Comparison of ENCODE assay signal across 8 cellular contexts in genomic region chr10:80945267-80945880, GRCh38.
DNase-seq lines count a peak whose midpoint lies in the region; ATAC-seq, FAIRE-seq and TF ChIP-seq lines count a peak whose summit lies in the region.

No MANE protein-coding gene starts in this region.

- H3K9me3 Mint-ChIP-seq in astrocyte (ENCODE audit: unreplicated experiment), result no peaks in the 10 kb centered on the region

- no peak overlapping the region for H2BK5ac ChIP-seq in mesenchymal stem cell (ENCODE audit: low read depth, low read length, poor library complexity, severe bottlenecking)

- H2BK15ac ChIP-seq in mesenchymal stem cell (ENCODE audit: low read depth, poor library complexity, severe bottlenecking), result no peak overlapping the region

- H2AK5ac ChIP-seq in mesenchymal stem cell (ENCODE audit: low read length, severe bottlenecking), result no peak overlapping the region

- DNase-seq in astrocyte (ENCODE audit: low read depth) (no peak), mesenchymal stem cell (peak; percentile 27), posterior cingulate gyrus (no peak), HAP-1 (ENCODE audit: low spot score in 2 of 2) (no peak)
- no peak for DNase-seq in activated CD4-positive, alpha-beta T cell treated with anti-CD3 and anti-CD28 coated beads, Interleukin-2, amount 50 U/mL, for 48 hours

- no peaks in the 10 kb centered on the region for H3K36me3 ChIP-seq in astrocyte (ENCODE audit: insufficient read depth, low read length)
- H3K36me3 ChIP-seq in mesenchymal stem cell (ENCODE audit: control insufficient read depth in 1 of 2, insufficient read depth in 2 of 2, low read depth in 1 of 2, low read length in 2 of 2), result no peaks in the 10 kb centered on the region
- H3K36me3 ChIP-seq in HAP-1 (replicated peaks), result no peaks in the 10 kb centered on the region

- WGBS in mesenchymal stem cell, result 60% methylated on average over 1 of the region's 1 CpG

- no peaks in the 10 kb centered on the region for H3K27me3 Mint-ChIP-seq in astrocyte (ENCODE audit: low read depth, unreplicated experiment)

- TF ChIP-seq CTCF in astrocyte (IDR thresholded peaks at IDR 0.05; ENCODE audit: insufficient read depth, low read depth, low read length), result peak; percentile 8

- H3K27ac Mint-ChIP-seq in astrocyte (ENCODE audit: unreplicated experiment), result no peak overlapping the region

- H3K9ac ChIP-seq in astrocyte (ENCODE audit: low read length) (no peak overlapping the region), mesenchymal stem cell (ENCODE audit: low read length) (no peak overlapping the region)

- H3K14ac ChIP-seq in mesenchymal stem cell (ENCODE audit: low read length in 2 of 2), result no peak overlapping the region

- no peak overlapping the region for H2BK12ac ChIP-seq in mesenchymal stem cell (ENCODE audit: low read length in 2 of 2)

- intact Hi-C loops in posterior cingulate gyrus (cut with DNase I), result no loop called here

- H2AFZ ChIP-seq in astrocyte (ENCODE audit: low read depth, low read length) (no peak overlapping the region), mesenchymal stem cell (ENCODE audit: low read depth, low read length) (no peak overlapping the region)

- no peak for FAIRE-seq in astrocyte (lab: Jason Lieb, UNC)

- H3K23ac ChIP-seq in mesenchymal stem cell (ENCODE audit: low read length in 2 of 2), result no peak overlapping the region

- H4K91ac ChIP-seq in mesenchymal stem cell (ENCODE audit: low read length), result no peak overlapping the region

- H3K9me3 ChIP-seq in astrocyte (ENCODE audit: insufficient read depth, low read depth, low read length), result no peaks in the 10 kb centered on the region
- no peaks in the 10 kb centered on the region for H3K9me3 ChIP-seq in mesenchymal stem cell (ENCODE audit: control insufficient read depth, low read length)
- H3K9me3 ChIP-seq in HAP-1, result no peaks in the 10 kb centered on the region

- no peaks in the 10 kb centered on the region for H4K20me1 ChIP-seq in astrocyte (ENCODE audit: insufficient read depth, low read length)

- H3K4me3 Mint-ChIP-seq in astrocyte (ENCODE audit: unreplicated experiment), result no peak overlapping the region

- no peaks in the 10 kb centered on the region for H3K79me1 ChIP-seq in mesenchymal stem cell (replicated peaks; ENCODE audit: low read length, poor library complexity, severe bottlenecking)

- H3K27me3 ChIP-seq in astrocyte (ENCODE audit: insufficient read depth, low read length), result no peaks in the 10 kb centered on the region
- no peaks in the 10 kb centered on the region for H3K27me3 ChIP-seq in mesenchymal stem cell (ENCODE audit: control insufficient read depth in 1 of 2, insufficient read depth in 1 of 2, low read length in 2 of 2)
- H3K27me3 ChIP-seq in HAP-1 (ENCODE audit: low read depth), result no peaks in the 10 kb centered on the region

- H3K4me3 ChIP-seq in astrocyte (ENCODE audit: insufficient read depth, low read depth, low read length) (no peak overlapping the region), mesenchymal stem cell (ENCODE audit: insufficient read depth in 1 of 2, low read depth in 1 of 2, low read length in 2 of 2) (no peak overlapping the region), HAP-1 (no peak overlapping the region)

- ATAC-seq in GM18517 (IDR thresholded peaks at IDR 0.05; ENCODE audit: unreplicated experiment) (peak; percentile 73), HG03066 (IDR thresholded peaks at IDR 0.05; ENCODE audit: low read depth, unreplicated experiment) (peak; percentile 61)
- no peak for ATAC-seq in activated CD4-positive, CD25-positive, alpha-beta regulatory T cell treated with anti-CD3 and anti-CD28 coated beads, Interleukin-2, amount 50 U/mL, for 24 hours

- no peak overlapping the region for H3K4ac ChIP-seq in mesenchymal stem cell (ENCODE audit: low read depth in 1 of 2, low read length in 2 of 2)

- no peak overlapping the region for H3K18ac ChIP-seq in mesenchymal stem cell (ENCODE audit: low read depth in 1 of 2, low read length in 2 of 2)

- H2BK120ac ChIP-seq in mesenchymal stem cell (ENCODE audit: low read depth, low read length), result no peak overlapping the region

- no peaks in the 10 kb centered on the region for H3K4me1 Mint-ChIP-seq in astrocyte (ENCODE audit: low read depth, unreplicated experiment)

- H3K27ac ChIP-seq in astrocyte (ENCODE audit: low read depth, low read length), result no peak overlapping the region
- H3K27ac ChIP-seq in mesenchymal stem cell (ENCODE audit: low read length, poor library complexity, severe bottlenecking), result no peak overlapping the region

- no peak overlapping the region for H3K4me2 ChIP-seq in astrocyte (ENCODE audit: low read length)
- no peak overlapping the region for H3K4me2 ChIP-seq in mesenchymal stem cell (ENCODE audit: low read length, poor library complexity, severe bottlenecking)

- no peaks in the 10 kb centered on the region for H3K36me3 Mint-ChIP-seq in astrocyte (ENCODE audit: low read depth, unreplicated experiment)

- in situ Hi-C loops in HAP-1 (cut with MboI; ENCODE audit: low sequenced_read_pairs), result no loop called here

- no peak overlapping the region for H4K8ac ChIP-seq in mesenchymal stem cell (ENCODE audit: low read length)

- no peaks in the 10 kb centered on the region for H3K79me2 ChIP-seq in astrocyte (ENCODE audit: insufficient read depth, low read length)

- H3K4me1 ChIP-seq in astrocyte (ENCODE audit: insufficient read depth, low read length), result no peaks in the 10 kb centered on the region
- H3K4me1 ChIP-seq in mesenchymal stem cell (ENCODE audit: control insufficient read depth, insufficient read depth, low read depth, low read length), result no peaks in the 10 kb centered on the region
- H3K4me1 ChIP-seq in HAP-1, result no peaks in the 10 kb centered on the region

Comparison
In these comparisons a context has a peak if more than half of its experiments do, and no peak if none do; other contexts are left out.
1. ATAC-seq: peak in GM18517 (single experiment) and HG03066 (single experiment); none in activated CD4-positive, CD25-positive, alpha-beta regulatory T cell treated with anti-CD3 and anti-CD28 coated beads, Interleukin-2, amount 50 U/mL, for 24 hours (0 of 2).